In the genomic region with DNA sequence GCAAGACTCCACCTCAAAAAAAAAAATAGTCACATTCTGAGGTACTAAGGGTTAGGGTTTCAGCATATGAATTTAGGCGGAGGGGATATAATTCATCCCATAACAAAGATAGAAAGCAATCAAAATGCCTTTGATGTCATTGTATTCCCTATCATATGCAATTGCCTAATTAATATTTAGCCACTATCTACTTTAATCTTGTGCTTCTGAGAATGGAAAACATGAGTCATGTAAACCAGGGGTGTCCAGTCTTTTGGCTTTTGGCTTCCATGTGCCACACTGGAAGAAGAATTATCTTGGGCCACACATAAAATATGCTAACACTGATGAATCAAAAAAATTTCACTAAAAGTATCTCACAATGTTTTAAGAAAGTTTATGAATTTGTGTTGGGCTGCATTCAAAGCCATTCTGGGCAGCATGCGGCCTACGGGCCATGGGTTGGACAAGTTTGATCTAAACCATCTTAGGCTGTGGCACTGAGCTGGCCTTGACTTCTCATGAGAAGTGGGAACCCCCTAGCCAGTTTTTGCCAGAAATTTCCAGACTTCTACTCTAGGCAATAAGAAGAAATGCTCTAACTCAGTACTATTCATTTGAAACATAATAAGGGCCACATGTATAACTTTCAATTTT, we compare ENCODE assay signal across 22 cellular contexts.
DNase-seq lines count a peak whose midpoint lies in the region; ATAC-seq, FAIRE-seq and TF ChIP-seq lines count a peak whose summit lies in the region.
"Had no signal": no experiment of that assay in that cellular context is flagged by ENCODE, and none has a peak within 500 bp of the region (broad histone marks: within the 10 kb centered on the region; RNA-seq: fewer than 3 reads in every experiment).

No MANE protein-coding gene starts in this region.

- peaks cover 7% of the 10 kb centered on the region for H3K36me3 Mint-ChIP-seq in activated naive CD4-positive, alpha-beta T cell treated with anti-CD3 and anti-CD28 coated beads, Interleukin-2, amount 50 U/mL, for 24 hours
- H3K36me3 Mint-ChIP-seq in activated naive CD4-positive, alpha-beta T cell treated with anti-CD3 and anti-CD28 coated beads, Interleukin-2, amount 50 U/mL, for 72 hours: peaks cover 15 to 28% of the 10 kb centered on the region in 2 donors
- no peaks in the 10 kb centered on the region for H3K36me3 Mint-ChIP-seq in astrocyte (ENCODE audit: low read depth, unreplicated experiment)
- H3K36me3 Mint-ChIP-seq in naive thymus-derived CD4-positive, alpha-beta T cell: peaks cover 10 to 28% (median 12%) of the 10 kb centered on the region in 5 donors

- no peak for DNase-seq in activated naive CD4-positive, alpha-beta T cell treated with anti-CD3 and anti-CD28 coated beads, Interleukin-2, amount 50 U/mL, for 72 hours (ENCODE audit: low spot score in 2 of 2)
- DNase-seq in astrocyte (ENCODE audit: low read depth) (no peak), foreskin melanocyte (no peak)
- no peak for DNase-seq in naive thymus-derived CD4-positive, alpha-beta T cell
- DNase-seq in stimulated activated CD4-positive, alpha-beta T cell treated with anti-CD3 and anti-CD28 coated beads, Interleukin-2, amount 100 ng/mL, for 48 hours: no peak
- DNase-seq: CD4-positive, CD25-positive, alpha-beta regulatory T cell; KG1; NCI-H1417 treated with DMSO at 0.1 percent for 48 hours; NCI-H1930; NCI-H226; NCI-H524; SHP77 had no signal

- no peaks in the 10 kb centered on the region for H3K36me3 ChIP-seq in astrocyte (ENCODE audit: insufficient read depth, low read length)
- no peaks in the 10 kb centered on the region for H3K36me3 ChIP-seq in naive thymus-derived CD4-positive, alpha-beta T cell (ENCODE audit: control insufficient read depth in 2 of 3, insufficient read depth in 3 of 3, low read length in 3 of 3)

- H3K4me1 ChIP-seq in astrocyte (ENCODE audit: insufficient read depth, low read length): peaks cover 9% of the 10 kb centered on the region
- peaks cover 0 to 43% of the 10 kb centered on the region in 2 donors for H3K4me1 ChIP-seq in naive thymus-derived CD4-positive, alpha-beta T cell (ENCODE audit: control insufficient read depth in 2 of 2, insufficient read depth in 2 of 2, low read length in 2 of 2)

- peak overlapping the region; percentile 73 for H3K27ac Mint-ChIP-seq in activated naive CD4-positive, alpha-beta T cell treated with anti-CD3 and anti-CD28 coated beads, Interleukin-2, amount 50 U/mL, for 24 hours
- H3K27ac Mint-ChIP-seq in activated naive CD4-positive, alpha-beta T cell treated with anti-CD3 and anti-CD28 coated beads, Interleukin-2, amount 50 U/mL, for 72 hours: no peak overlapping the region
- H3K27ac Mint-ChIP-seq in astrocyte (ENCODE audit: unreplicated experiment): peak overlapping the region; percentile 50
- H3K27ac Mint-ChIP-seq in naive thymus-derived CD4-positive, alpha-beta T cell: peak overlapping the region in 8 of 9 donors; percentile 48 to 100 (median 68)
- H3K27ac Mint-ChIP-seq: B cell had no signal

- H3K4me1 Mint-ChIP-seq in activated naive CD4-positive, alpha-beta T cell treated with anti-CD3 and anti-CD28 coated beads, Interleukin-2, amount 50 U/mL, for 24 hours: peaks cover 87% of the 10 kb centered on the region
- peaks cover 14% of the 10 kb centered on the region for H3K4me1 Mint-ChIP-seq in astrocyte (ENCODE audit: low read depth, unreplicated experiment)
- peaks cover 19 to 85% (median 79%) of the 10 kb centered on the region in 7 donors for H3K4me1 Mint-ChIP-seq in naive thymus-derived CD4-positive, alpha-beta T cell

- POLR2A ChIA-PET in naive thymus-derived CD4-positive, alpha-beta T cell (lab: Charles Lee): interaction anchor here (7.5 to 27.4 kb wide), 2 partner anchors 9 to 24 kb away, joined by 99 to 730 read pairs; no protein-coding TSS in a partner anchor

- H3K4me3 Mint-ChIP-seq in activated naive CD4-positive, alpha-beta T cell treated with anti-CD3 and anti-CD28 coated beads, Interleukin-2, amount 50 U/mL, for 24 hours: no peak overlapping the region
- no peak overlapping the region for H3K4me3 Mint-ChIP-seq in astrocyte (ENCODE audit: unreplicated experiment)
- no peak overlapping the region for H3K4me3 Mint-ChIP-seq in naive thymus-derived CD4-positive, alpha-beta T cell
- H3K4me3 Mint-ChIP-seq: B cell; CD4-positive, CD25-positive, alpha-beta regulatory T cell had no signal

- no peak for TF ChIP-seq CTCF in astrocyte (IDR thresholded peaks at IDR 0.05; ENCODE audit: insufficient read depth, low read depth, low read length)

- H3K4me3 ChIP-seq in astrocyte (ENCODE audit: insufficient read depth, low read depth, low read length): no peak overlapping the region
- H3K4me3 ChIP-seq in naive thymus-derived CD4-positive, alpha-beta T cell (ENCODE audit: low read length): no peak overlapping the region
- H3K4me3 ChIP-seq: SK-N-MC had no signal

- no peaks in the 10 kb centered on the region for H3K27me3 Mint-ChIP-seq in activated naive CD4-positive, alpha-beta T cell treated with anti-CD3 and anti-CD28 coated beads, Interleukin-2, amount 50 U/mL, for 24 hours
- no peaks in the 10 kb centered on the region for H3K27me3 Mint-ChIP-seq in astrocyte (ENCODE audit: low read depth, unreplicated experiment)
- no peaks in the 10 kb centered on the region for H3K27me3 Mint-ChIP-seq in naive thymus-derived CD4-positive, alpha-beta T cell
- H3K27me3 Mint-ChIP-seq: B cell; CD4-positive, CD25-positive, alpha-beta regulatory T cell had no signal

- no peak overlapping the region for H3K9ac ChIP-seq in astrocyte (ENCODE audit: low read length)

- no peaks in the 10 kb centered on the region for H3K27me3 ChIP-seq in astrocyte (ENCODE audit: insufficient read depth, low read length)
- no peaks in the 10 kb centered on the region for H3K27me3 ChIP-seq in naive thymus-derived CD4-positive, alpha-beta T cell (ENCODE audit: control insufficient read depth in 2 of 2, insufficient read depth in 2 of 2, low read length in 2 of 2)

- intact Hi-C loops in naive thymus-derived CD4-positive, alpha-beta T cell (cut with micrococcal nuclease): loop anchor here in 1 of 2 donors (10.0 kb wide), 2 partner anchors 907 to 1147 kb away; no protein-coding TSS in a partner anchor

- no peak overlapping the region for H3K27ac ChIP-seq in astrocyte (ENCODE audit: low read depth, low read length)
- H3K27ac ChIP-seq in naive thymus-derived CD4-positive, alpha-beta T cell (ENCODE audit: low read depth, low read length): no peak overlapping the region
- H3K27ac ChIP-seq: 22Rv1, SK-N-MC had no signal

- no peaks in the 10 kb centered on the region for H4K20me1 ChIP-seq in astrocyte (ENCODE audit: insufficient read depth, low read length)

- H2AFZ ChIP-seq in astrocyte (ENCODE audit: low read depth, low read length): no peak overlapping the region

- no peak for FAIRE-seq in astrocyte (lab: Jason Lieb, UNC)
- FAIRE-seq: GM12892, GM18507, H1, HepG2 had no signal

- peaks cover 11% of the 10 kb centered on the region for H3K9me3 Mint-ChIP-seq in activated naive CD4-positive, alpha-beta T cell treated with anti-CD3 and anti-CD28 coated beads, Interleukin-2, amount 50 U/mL, for 24 hours
- peaks cover 6 to 14% of the 10 kb centered on the region in 2 donors for H3K9me3 Mint-ChIP-seq in activated naive CD4-positive, alpha-beta T cell treated with anti-CD3 and anti-CD28 coated beads, Interleukin-2, amount 50 U/mL, for 72 hours
- H3K9me3 Mint-ChIP-seq in astrocyte (ENCODE audit: unreplicated experiment): no peaks in the 10 kb centered on the region
- H3K9me3 Mint-ChIP-seq in naive thymus-derived CD4-positive, alpha-beta T cell: peaks cover 0 to 8% (median 0%) of the 10 kb centered on the region in 11 donors

- CTCF ChIA-PET in naive thymus-derived CD4-positive, alpha-beta T cell (lab: Charles Lee): interaction anchor here (2.0 to 9.6 kb wide), 3 partner anchors 8 to 26 kb away, joined by 5 to 101 read pairs (median 8); no protein-coding TSS in a partner anchor

- ATAC-seq in activated naive CD4-positive, alpha-beta T cell treated with anti-CD3 and anti-CD28 coated beads, Interleukin-2, amount 50 U/mL, for 72 hours: no peak
- ATAC-seq in naive thymus-derived CD4-positive, alpha-beta T cell: no peak
- ATAC-seq in HG02884 (IDR thresholded peaks at IDR 0.05; ENCODE audit: unreplicated experiment) (no peak), HG03439 (IDR thresholded peaks at IDR 0.05; ENCODE audit: unreplicated experiment) (no peak)
- ATAC-seq: HepG2 had no signal

- H3K4me2 ChIP-seq in astrocyte (ENCODE audit: low read length): no peak overlapping the region

- H3K9me3 ChIP-seq in astrocyte (ENCODE audit: insufficient read depth, low read depth, low read length): no peaks in the 10 kb centered on the region
- no peaks in the 10 kb centered on the region for H3K9me3 ChIP-seq in naive thymus-derived CD4-positive, alpha-beta T cell (ENCODE audit: control insufficient read depth in 2 of 3, low read length in 3 of 3)

- H3K79me2 ChIP-seq in astrocyte (ENCODE audit: insufficient read depth, low read length): no peaks in the 10 kb centered on the region

Comparison
In these comparisons a context has a peak if more than half of its experiments do, and no peak if none do; other contexts are left out.
1. H3K27ac Mint-ChIP-seq: peak in activated naive CD4-positive, alpha-beta T cell treated with anti-CD3 and anti-CD28 coated beads, Interleukin-2, amount 50 U/mL, for 24 hours (single experiment), astrocyte (single experiment) and naive thymus-derived CD4-positive, alpha-beta T cell (8 of 9); none in activated naive CD4-positive, alpha-beta T cell treated with anti-CD3 and anti-CD28 coated beads, Interleukin-2, amount 50 U/mL, for 72 hours (0 of 2).